8 cellular contexts compared by ENCODE assay signal in the genomic region with DNA sequence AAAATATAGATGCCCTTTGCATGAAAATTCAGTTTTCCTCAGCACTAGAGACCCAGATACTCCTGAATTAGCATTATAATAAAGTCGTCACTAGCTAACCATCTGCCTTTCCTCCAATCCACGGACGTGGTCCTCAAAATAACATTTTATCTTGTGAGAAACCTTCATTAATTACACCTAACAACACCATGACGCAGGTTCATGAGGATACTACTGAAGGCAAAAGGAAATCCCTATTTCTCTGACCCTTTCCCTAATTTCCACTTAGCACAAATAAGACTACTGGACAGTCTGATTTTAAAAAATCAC. TPM values are rescaled to one million over a fixed set of nuclear protein-coding genes. Genes with fewer than 3 reads are reported as not detected.
A peak's percentile ranks its signal among the peaks of the same experiment; 100 is the strongest.
DNase-seq lines count a peak whose midpoint lies in the region; ATAC-seq and TF ChIP-seq lines count a peak whose summit lies in the region.

No MANE protein-coding gene starts in this region.

- in situ Hi-C loops in mammary epithelial cell (cut with MboI; ENCODE audit: low sequenced_read_pairs in 2 of 2): no loop called here

- H3K9me3 ChIP-seq in heart right ventricle: no peaks in the 10 kb centered on the region
- H3K9me3 ChIP-seq in mammary epithelial cell (replicated peaks; ENCODE audit: insufficient read depth, low read length): no peaks in the 10 kb centered on the region
- H3K9me3 ChIP-seq in mucosa of descending colon: no peaks in the 10 kb centered on the region
- no peaks in the 10 kb centered on the region for H3K9me3 ChIP-seq in aorta (ENCODE audit: control insufficient read depth, low read length)

- peak overlapping the region; percentile 83 for H3K4me2 ChIP-seq in mammary epithelial cell (ENCODE audit: insufficient read depth, low read depth, low read length)

- CTCF ChIA-PET in mammary epithelial cell (lab: Charles Lee; ENCODE audit: low non-redundant PET): no interaction called here

- H3K27ac ChIP-seq in heart right ventricle (peak overlapping the region; percentile 89 to 98 (median 96)), mammary epithelial cell (ENCODE audit: insufficient read depth, low read depth, low read length) (peak overlapping the region; percentile 98), aorta (ENCODE audit: low read depth in 1 of 2, low read length in 2 of 2) (peak overlapping the region in 1 of 2 donors; percentile 84)

- H4K20me1 ChIP-seq in mammary epithelial cell (ENCODE audit: insufficient read depth, low read length): peaks cover 7% of the 10 kb centered on the region

- H2AFZ ChIP-seq in mammary epithelial cell (ENCODE audit: low read depth, low read length): peak overlapping the region; percentile 98

- H3K4me3 ChIP-seq in heart right ventricle (peak overlapping the region; percentile 60 to 95 (median 78)), mammary epithelial cell (replicated peaks in 1 of 3; ENCODE audit: insufficient read depth in 1 of 3, low read depth in 2 of 3, low read length in 3 of 3) (peak overlapping the region; percentile 76 to 89 (median 88)), mucosa of descending colon (peak overlapping the region; percentile 57), aorta (ENCODE audit: low read length in 2 of 2) (peak overlapping the region; percentile 81 to 99)

- no peaks in the 10 kb centered on the region for H3K27me3 ChIP-seq in heart right ventricle
- no peaks in the 10 kb centered on the region for H3K27me3 ChIP-seq in mammary epithelial cell (ENCODE audit: insufficient read depth, low read length)
- H3K27me3 ChIP-seq in aorta (ENCODE audit: control insufficient read depth in 1 of 2, insufficient read depth in 2 of 2, low read length in 1 of 2): no peaks in the 10 kb centered on the region

- intact Hi-C loops in heart right ventricle (cut with DNase I): loop anchor here in 4 of 10 donors (5.0 to 10.0 kb wide), 4 partner anchors 34 to 138 kb away; a partner anchor contains a TSS
- intact Hi-C loops in left ventricle myocardium superior (cut with micrococcal nuclease): no loop called here
- intact Hi-C loops in mammary epithelial cell (cut with micrococcal nuclease): loop anchor here (5.0 kb wide), 2 partner anchors 139 to 396 kb away; no protein-coding TSS in a partner anchor
- intact Hi-C loops in mucosa of descending colon (cut with DNase I, micrococcal nuclease): no loop called here
- intact Hi-C loops in aorta (cut with DNase I): loop anchor here (5.0 to 10.0 kb wide), 3 partner anchors 79 to 141 kb away; a partner anchor contains a TSS
- intact Hi-C loops in posterior vena cava (cut with DNase I): no loop called here

- no TSS peak for BruUV-seq in mammary epithelial cell (replicated peaks; lab: Mats Ljungman, UMichigan)

- WGBS in heart right ventricle, 2 donors: 28 to 30% methylated on average over 4 of the region's 4 CpGs
- WGBS in mammary epithelial cell (ENCODE audit: low coverage, missing lambda C conversion rate): 15% methylated on average over 4 of the region's 4 CpGs
- WGBS in aorta, 2 donors: 14 to 16% methylated on average over 4 of the region's 4 CpGs

- dilution Hi-C loops in mammary epithelial cell (cut with HindIII; ENCODE audit: low sequenced_read_pairs): no loop called here

- ATAC-seq in heart right ventricle: no peak
- no peak for ATAC-seq in left ventricle myocardium superior
- no peak for ATAC-seq in mucosa of descending colon
- no peak for ATAC-seq in aorta (ENCODE audit: low FRiP score)
- ATAC-seq in HG03135 (IDR thresholded peaks at IDR 0.05; ENCODE audit: unreplicated experiment): no peak

- H3K4me1 ChIP-seq in heart right ventricle (peaks cover 7 to 51% (median 49%) of the 10 kb centered on the region in 9 donors), mammary epithelial cell (ENCODE audit: insufficient read depth, low read length) (peaks cover 13% of the 10 kb centered on the region), mucosa of descending colon (ENCODE audit: low read depth) (peaks cover 39% of the 10 kb centered on the region), aorta (ENCODE audit: control insufficient read depth in 1 of 2, insufficient read depth in 2 of 2, low read length in 2 of 2) (peaks cover 0 to 9% of the 10 kb centered on the region in 2 donors)

- H3K79me2 ChIP-seq in mammary epithelial cell (ENCODE audit: insufficient read depth, low read length): peaks cover 57% of the 10 kb centered on the region

- DNase-seq in heart right ventricle (no peak), left ventricle myocardium superior (no peak), mammary epithelial cell (no peak), mucosa of descending colon (no peak), aorta (no peak), posterior vena cava (ENCODE audit: low spot score) (no peak), NCI-H2227 (lab: John Stamatoyannopoulos, UW; ENCODE audit: unreplicated experiment) (no peak)

- H3K36me3 ChIP-seq in heart right ventricle: peaks cover 0 to 23% (median 4%) of the 10 kb centered on the region in 9 donors
- no peaks in the 10 kb centered on the region for H3K36me3 ChIP-seq in mammary epithelial cell (ENCODE audit: insufficient read depth, low read length)
- no peaks in the 10 kb centered on the region for H3K36me3 ChIP-seq in mucosa of descending colon (ENCODE audit: low read depth)
- no peaks in the 10 kb centered on the region for H3K36me3 ChIP-seq in aorta (ENCODE audit: control insufficient read depth in 1 of 2, insufficient read depth in 2 of 2, low read length in 1 of 2)

- TF ChIP-seq CTCF in heart right ventricle (IDR thresholded peaks at IDR 0.05) (no peak), mammary epithelial cell (conservative IDR thresholded peaks at IDR 0.05 in 1 of 2, IDR thresholded peaks at IDR 0.05 in 1 of 2; ENCODE audit: extremely low read depth in 1 of 2, insufficient read depth in 1 of 2, low read depth in 1 of 2, low read length in 2 of 2) (no peak), mucosa of descending colon (IDR thresholded peaks at IDR 0.05) (no peak)

- H3K9ac ChIP-seq in mammary epithelial cell (ENCODE audit: insufficient read depth, low read length): peak overlapping the region; percentile 96

RNA-seq across cellular contexts. Expression of a gene that starts 1.3 kb away (rescaled TPM):
- 10 to 100 TPM; 36.9 to 62.6 (median 50.1) TPM for total RNA-seq in heart right ventricle
- 100 to 1,000 TPM in 1 of 2 donors, 10 to 100 TPM in 1; 17.8 to 105 TPM for polyA plus RNA-seq in heart right ventricle
- 54.6 TPM for total RNA-seq in left ventricle myocardium superior
- 10 to 100 TPM; 53.5 to 69.8 TPM for total RNA-seq in mammary epithelial cell
- polyA plus RNA-seq in mammary epithelial cell: 14.7 TPM
- 22.8 TPM for polyA minus RNA-seq in mammary epithelial cell
- 100 to 1,000 TPM in 2 of 3 donors, 10 to 100 TPM in 1; 77.4 to 121 (median 105) TPM for total RNA-seq in mucosa of descending colon
- 100 to 1,000 TPM; 107 to 192 TPM for total RNA-seq in aorta
- polyA plus RNA-seq in aorta: 100 to 1,000 TPM in 1 of 2 donors, 10 to 100 TPM in 1; 16.8 to 140 TPM
- total RNA-seq in posterior vena cava: 10 to 100 TPM; 74.1 to 79.0 TPM

RNA-seq across cellular contexts. Expression of a gene that starts 32.4 kb away (rescaled TPM):
- total RNA-seq in heart right ventricle (10 to 100 TPM; 22.4 to 41.5 (median 33.4) TPM), left ventricle myocardium superior (33.8 TPM), mammary epithelial cell (10 to 100 TPM in 1 of 2 donors, 1 to 10 TPM in 1; 4.3 to 12.8 TPM), mucosa of descending colon (10 to 100 TPM in 1 of 3 donors, 1 to 10 TPM in 2; 8.9 to 12.6 (median 9.5) TPM), aorta (1 to 10 TPM; 2.4 to 3.7 TPM), posterior vena cava (1 to 10 TPM; 5.5 to 7.2 TPM)
- polyA plus RNA-seq in heart right ventricle (10 to 100 TPM; 28.9 to 35.5 TPM), mammary epithelial cell (10.6 TPM), aorta (10 to 100 TPM in 1 of 2 donors, 1 to 10 TPM in 1; 7.4 to 11.6 TPM)
- 7.5 TPM for polyA minus RNA-seq in mammary epithelial cell

Comparison
In these comparisons a context has a peak if more than half of its experiments do, and no peak if none do; other contexts are left out.
1. intact Hi-C loops: an anchor here in mammary epithelial cell (5.0 kb wide) and aorta (5.0 to 10.0 kb wide); none called in left ventricle myocardium superior, mucosa of descending colon and posterior vena cava.